ENCODE assay signal across 13 cellular contexts in genomic region chr3:34189133-34189532, GRCh38.
A peak's percentile ranks its signal among the peaks of the same experiment; 100 is the strongest.
DNase-seq lines count a peak whose midpoint lies in the region; ATAC-seq lines count a peak whose summit lies in the region.
"Had no signal": no experiment of that assay in that cellular context is flagged by ENCODE, and none has a peak within 500 bp of the region (broad histone marks: within the 10 kb centered on the region; RNA-seq: fewer than 3 reads in every experiment).

No MANE protein-coding gene starts in this region.

- peak; percentile 39 for ATAC-seq in Right ventricle myocardium superior (ENCODE audit: poor library complexity)
- ATAC-seq: A549; CD8-positive, alpha-beta T cell had no signal

- DNase-seq in NCI-H510A treated with DMSO at 0.1 percent for 48 hours (lab: John Stamatoyannopoulos, UW) (peak; percentile 14), NCI-H510A (lab: John Stamatoyannopoulos, UW) (no peak), Right ventricle myocardium superior (no peak), cardiac septum (ENCODE audit: low spot score) (no peak), left kidney (ENCODE audit: low read depth, low spot score) (peak; percentile 18)
- DNase-seq: AML-193; Caco-2; Calu3; CD4-positive, alpha-beta T cell; CD8-positive, alpha-beta T cell; DMS79 treated with DMSO at 0.1 percent for 48 hours; GF-D8 had no signal

- intact Hi-C loops in Right ventricle myocardium superior (cut with DNase I) (no loop called here), cardiac septum (cut with DNase I) (no loop called here)

Comparison
In these comparisons a context has a peak if more than half of its experiments do, and no peak if none do; other contexts are left out.
1. DNase-seq: peak in NCI-H510A treated with DMSO at 0.1 percent for 48 hours (single experiment) and left kidney (single experiment); none in NCI-H510A (single experiment), Right ventricle myocardium superior (single experiment) and cardiac septum (single experiment).